Comparison of ENCODE assay signal across 8 cellular contexts in the genomic region with DNA sequence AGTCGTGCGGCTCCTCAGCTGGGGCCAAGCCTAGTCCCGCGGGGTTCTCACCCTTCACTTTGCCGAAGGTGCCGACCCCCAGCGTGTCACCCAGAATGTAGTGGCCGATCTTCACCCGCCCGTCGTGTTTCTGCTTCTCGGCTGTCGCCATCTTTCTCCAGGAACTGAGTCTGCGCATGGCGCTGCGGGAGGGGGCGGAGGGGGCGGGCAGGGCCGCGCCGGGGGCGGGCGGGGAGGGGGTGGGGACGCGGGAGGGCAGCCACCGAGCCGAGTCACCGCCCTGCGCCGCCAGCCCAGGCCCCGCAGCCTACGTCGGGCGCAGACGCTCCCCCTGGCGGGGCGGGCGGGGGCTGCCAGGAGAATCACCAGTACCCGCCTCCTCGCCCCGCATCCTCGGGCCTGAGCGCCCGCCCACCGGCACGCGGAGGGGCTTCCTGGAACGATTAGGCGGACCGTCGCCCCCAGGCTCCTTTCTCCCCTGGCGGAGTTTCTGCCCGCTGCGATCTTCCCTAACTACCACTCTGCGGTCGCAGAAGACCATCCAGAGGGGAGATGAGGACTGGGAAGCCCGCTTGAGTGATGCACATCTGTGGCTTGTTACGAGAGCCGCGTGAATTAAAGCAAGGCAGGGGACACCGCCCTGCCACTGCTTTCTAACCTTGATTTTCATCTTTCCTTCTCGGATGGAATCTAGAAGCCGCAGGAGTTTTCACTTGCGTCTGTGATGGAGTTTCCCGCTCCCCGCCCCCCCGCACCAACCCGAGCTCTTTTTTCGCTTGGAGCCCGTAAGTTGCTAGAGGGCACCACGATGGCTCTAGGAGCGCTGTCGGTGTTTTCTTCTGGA. TPM values are rescaled to one million over a fixed set of nuclear protein-coding genes. Genes with fewer than 3 reads are reported as not detected.
DNase-seq lines count a peak whose midpoint lies in the region; ATAC-seq and TF ChIP-seq lines count a peak whose summit lies in the region.

A gene (minus strand): TSS at position 363 of the 844 bp plus-strand sequence. CDS start 185 bp downstream, at position 178.

- intact Hi-C loops in left colon (cut with DNase I, micrococcal nuclease) = no loop called here

- H3K27ac ChIP-seq in C4-2B = peak within 1 kb of the TSS; percentile 98
- peak within 1 kb of the TSS; percentile 93 for H3K27ac ChIP-seq in cingulate gyrus (ENCODE audit: low read depth, low read length)

- peak; percentile 83 for TF ChIP-seq CTCF in C4-2B (conservative IDR thresholded peaks at IDR 0.05)

- peak; percentile 92 to 96 for DNase-seq in NCI-H526 (lab: John Stamatoyannopoulos, UW)
- DNase-seq in activated CD4-positive, alpha-beta T cell treated with anti-CD3 and anti-CD28 coated beads for 48 hours = peak; percentile 89
- DNase-seq in left colon = peak; percentile 82 to 93
- peak; percentile 86 for DNase-seq in stimulated activated CD4-positive, alpha-beta T cell treated with anti-CD3 and anti-CD28 coated beads, Interleukin-1b, Interleukin-23, amount 100 ng/mL, for 48 hours

- ATAC-seq in GM19351 (IDR thresholded peaks at IDR 0.05; ENCODE audit: unreplicated experiment) = peak; percentile 96
- peak; percentile 96 for ATAC-seq in HG03520 (IDR thresholded peaks at IDR 0.05; ENCODE audit: unreplicated experiment)
- ATAC-seq in left colon = peak; percentile 90

RNA-seq across cellular contexts. Expression of the gene that starts here (rescaled TPM):
- total RNA-seq in left colon = 100 to 1,000 TPM in 1 of 2 donors, 10 to 100 TPM in 1; 95.4 to 108 TPM

Comparison
In these comparisons a context has a peak if more than half of its experiments do, and no peak if none do; other contexts are left out.
1. Peak in every context shown above with its lines: DNase-seq, ATAC-seq and H3K27ac ChIP-seq.